ENCODE assay signal across 21 cellular contexts in genomic region chr22:22728382-22728781, GRCh38.
"Had no signal": no experiment of that assay in that cellular context is flagged by ENCODE, and none has a peak within 500 bp of the region (broad histone marks: within the 10 kb centered on the region; RNA-seq: fewer than 3 reads in every experiment).

No MANE protein-coding gene starts in this region.

- H3K4me3 Mint-ChIP-seq: activated naive CD8-positive, alpha-beta T cell treated with anti-CD3 and anti-CD28 coated beads for 36 hours; activated T-helper 1 cell treated with anti-CD3 and anti-CD28 coated beads, Interleukin-12 subunit alpha, Interleukin-12 subunit beta, Interleukin-2, Interleukin-4 antibody, amounts not matched to agents 30 ng/mL and 10 ng/mL and 1 ng/mL, durations not matched to agents 14 hours and 24 hours and 36 hours; memory B cell; stimulated activated naive CD8-positive, alpha-beta T cell treated with anti-CD3 and anti-CD28 coated beads, Interleukin-15, Interleukin-2, amounts not matched to agents 100 ng/mL and 50 ng/mL, for 24 hours; T-helper 1 cell treated with Interleukin-12 subunit alpha and Interleukin-12 subunit beta and Interleukin-4 antibody, amounts not matched to agents 30 μg/mL and 1 μg/mL, for 36 hours had no signal

- H3K36me3 Mint-ChIP-seq: activated naive CD8-positive, alpha-beta T cell treated with anti-CD3 and anti-CD28 coated beads for 36 hours had no signal

- H3K27ac ChIP-seq: colonic mucosa, heart right ventricle, suprapubic skin, transverse colon, WERI-Rb-1 had no signal

- H3K4me3 ChIP-seq: colonic mucosa, heart right ventricle, suprapubic skin, transverse colon had no signal

- ATAC-seq: heart right ventricle, left ventricle myocardium superior had no signal

- H3K4me1 ChIP-seq: colonic mucosa, suprapubic skin, transverse colon had no signal

- H3K27me3 ChIP-seq: colonic mucosa, suprapubic skin had no signal

- DNase-seq: activated CD4-positive, alpha-beta T cell treated with anti-CD3 and anti-CD28 coated beads, Interleukin-2, amount 50 U/mL, for 48 hours; activated naive CD4-positive, alpha-beta T cell; activated naive CD8-positive, alpha-beta T cell treated with anti-CD3 and anti-CD28 coated beads for 36 hours; activated T-cell treated with anti-CD3 and anti-CD28 coated beads for 4 hours; amniotic stem cell; caudate nucleus; colonic mucosa; heart right ventricle; kidney glomerular epithelial cell; left ventricle myocardium superior; occipital lobe; posterior cingulate gyrus; stimulated activated CD4-positive, alpha-beta T cell treated with anti-CD3 and anti-CD28 coated beads, Interleukin-12 subunit alpha, Interleukin-12 subunit beta, amount 100 ng/mL, for 4 hours; stimulated activated CD4-positive, alpha-beta T cell treated with anti-CD3 and anti-CD28 coated beads, Interleukin-1b, Interleukin-23, amount 100 ng/mL, for 48 hours; transverse colon; WERI-Rb-1 had no signal

- H3K27me3 Mint-ChIP-seq: stimulated activated naive CD8-positive, alpha-beta T cell treated with anti-CD3 and anti-CD28 coated beads, Interleukin-15, Interleukin-2, amounts not matched to agents 100 ng/mL and 50 ng/mL, for 24 hours had no signal

- H3K9me3 Mint-ChIP-seq: activated naive CD8-positive, alpha-beta T cell treated with anti-CD3 and anti-CD28 coated beads for 36 hours; activated T-helper 1 cell treated with anti-CD3 and anti-CD28 coated beads, Interleukin-12 subunit alpha, Interleukin-12 subunit beta, Interleukin-2, Interleukin-4 antibody, amounts not matched to agents 30 ng/mL and 10 ng/mL and 1 ng/mL, durations not matched to agents 14 hours and 24 hours and 36 hours; stimulated activated naive CD8-positive, alpha-beta T cell treated with anti-CD3 and anti-CD28 coated beads, Interleukin-15, Interleukin-2, amounts not matched to agents 100 ng/mL and 50 ng/mL, for 24 hours; T-helper 1 cell treated with Interleukin-12 subunit alpha and Interleukin-12 subunit beta and Interleukin-4 antibody, amounts not matched to agents 30 μg/mL and 1 μg/mL, for 36 hours had no signal

- H3K9me3 ChIP-seq: colonic mucosa, suprapubic skin, transverse colon had no signal

- H3K27ac Mint-ChIP-seq: activated naive CD8-positive, alpha-beta T cell treated with anti-CD3 and anti-CD28 coated beads for 36 hours; activated T-helper 1 cell treated with anti-CD3 and anti-CD28 coated beads, Interleukin-12 subunit alpha, Interleukin-12 subunit beta, Interleukin-2, Interleukin-4 antibody, amounts not matched to agents 30 ng/mL and 10 ng/mL and 1 ng/mL, durations not matched to agents 14 hours and 24 hours and 36 hours; memory B cell; stimulated activated naive CD8-positive, alpha-beta T cell treated with anti-CD3 and anti-CD28 coated beads, Interleukin-15, Interleukin-2, amounts not matched to agents 100 ng/mL and 50 ng/mL, for 24 hours; T-helper 1 cell treated with Interleukin-12 subunit alpha and Interleukin-12 subunit beta and Interleukin-4 antibody, amounts not matched to agents 30 μg/mL and 1 μg/mL, for 36 hours had no signal

- H3K36me3 ChIP-seq: colonic mucosa, heart right ventricle, suprapubic skin, transverse colon, WERI-Rb-1 had no signal
